8 cellular contexts compared by ENCODE assay signal in the genomic region with DNA sequence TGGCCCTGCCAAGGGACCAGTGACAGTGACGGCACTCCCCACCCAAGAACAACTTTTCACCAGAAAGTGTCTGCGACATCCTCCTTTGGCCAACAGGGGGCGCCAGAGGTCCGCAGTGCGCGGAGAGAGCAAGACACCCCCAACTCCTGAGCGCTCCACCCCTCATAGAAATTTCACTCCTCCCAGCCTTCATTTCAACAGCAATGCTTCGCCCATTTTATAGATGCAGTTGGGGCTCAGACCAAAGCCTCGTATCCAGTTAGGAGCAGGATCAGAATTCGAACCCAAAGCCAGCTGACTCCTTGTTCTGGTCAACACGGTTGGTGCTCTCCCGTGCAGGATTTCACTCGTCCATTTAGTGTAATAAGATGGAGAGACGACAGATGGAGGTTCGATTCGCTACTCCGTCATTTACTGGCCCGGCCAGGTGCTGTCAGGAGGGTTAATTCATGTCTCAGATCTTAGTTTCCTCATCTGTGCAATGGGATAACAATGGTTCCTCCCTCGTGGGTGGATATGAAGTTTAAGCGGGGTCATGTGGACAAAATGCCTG. TPM values are rescaled to one million over a fixed set of nuclear protein-coding genes. Genes with fewer than 3 reads are reported as not detected.
DNase-seq lines count a peak whose midpoint lies in the region; ATAC-seq and TF ChIP-seq lines count a peak whose summit lies in the region.

No MANE protein-coding gene starts in this region.

- 20% methylated on average over 20 of the region's 20 CpGs for WGBS in right cardiac atrium

- H3K27ac ChIP-seq in right cardiac atrium (ENCODE audit: low read length), result no peak overlapping the region

- intact Hi-C loops in right cardiac atrium (cut with DNase I) (loop anchor here (2.0 to 10.0 kb wide), 7 partner anchors 64 to 511 kb away; partner anchors contain the start of genes HNF1A (in 1 of the 4) and UNC119B (in 1 of the 4)), sciatic nerve (cut with DNase I) (loop anchor here (10.0 kb wide), 1 partner anchor 61 kb away; the partner anchor contains the start of gene CABP1)

- H3K9me3 ChIP-seq in right cardiac atrium (ENCODE audit: control insufficient read depth, low read length), result no peaks in the 10 kb centered on the region

- no peaks in the 10 kb centered on the region for H3K4me1 ChIP-seq in right cardiac atrium (ENCODE audit: control insufficient read depth, insufficient read depth, low read length)

- peak; percentile 22 for DNase-seq in GM12864 (ENCODE audit: low read depth)
- DNase-seq in NCI-H1417 (lab: John Stamatoyannopoulos, UW), result peak; percentile 67 to 81 (median 76)
- DNase-seq in T-helper 2 cell, result peak; percentile 59 to 82 (median 70)
- peak; percentile 34 for DNase-seq in amniotic epithelial cell (ENCODE audit: low read depth)
- DNase-seq in right cardiac atrium, result peak; percentile 77 to 90 (median 88)
- DNase-seq in sciatic nerve (ENCODE audit: low spot score), result peak; percentile 87

- peak overlapping the region; percentile 12; the same call in 1 of the 2 replicates for H3K4me3 ChIP-seq in GM12864 (ENCODE audit: low read depth, low read length)
- no peak overlapping the region for H3K4me3 ChIP-seq in right cardiac atrium (ENCODE audit: low read length)

- ATAC-seq in right cardiac atrium (peak; percentile 29 to 58), sciatic nerve (peak; percentile 44), GM21717 (IDR thresholded peaks at IDR 0.05; ENCODE audit: unreplicated experiment) (no peak), HG03439 (IDR thresholded peaks at IDR 0.05; ENCODE audit: unreplicated experiment) (no peak)

- peak; percentile 96 for TF ChIP-seq CTCF in GM12864 (IDR thresholded peaks at IDR 0.05; ENCODE audit: low read depth, low read length, missing control alignments)

- no peaks in the 10 kb centered on the region for H3K27me3 ChIP-seq in right cardiac atrium (ENCODE audit: control insufficient read depth, insufficient read depth)

RNA-seq across cellular contexts. Expression of gene POP5, which starts 2.4 kb away (rescaled TPM):
- total RNA-seq in right cardiac atrium, result 10 to 100 TPM; 31.4 to 48.4 (median 41.5) TPM
- polyA plus RNA-seq in right cardiac atrium, result 54.1 TPM
- 19.9 TPM for total RNA-seq in sciatic nerve

RNA-seq across cellular contexts. Expression of gene RNF10, which starts 49.4 kb away (rescaled TPM):
- 100 to 1,000 TPM; 235 to 259 (median 237) TPM for total RNA-seq in right cardiac atrium
- polyA plus RNA-seq in right cardiac atrium, result 281 TPM
- total RNA-seq in sciatic nerve, result 331 TPM

RNA-seq across cellular contexts. Expression of gene COQ5, which starts 54.6 kb away (rescaled TPM):
- total RNA-seq in right cardiac atrium (10 to 100 TPM; 26.2 to 30.6 (median 27.6) TPM), sciatic nerve (26.4 TPM)
- 40.5 TPM for polyA plus RNA-seq in right cardiac atrium

RNA-seq across cellular contexts. Expression of gene CABP1, which starts 56.9 kb away (rescaled TPM):
- 1 to 10 TPM in 3 of 4 donors, under 1 TPM in 1; 0.89 to 4.0 (median 2.0) TPM for total RNA-seq in right cardiac atrium
- 3.0 TPM for polyA plus RNA-seq in right cardiac atrium
- 2.3 TPM for total RNA-seq in sciatic nerve

Comparison
In these comparisons a context has a peak if more than half of its experiments do, and no peak if none do; other contexts are left out.
1. DNase-seq: peak in every context shown above with its lines; median percentile 88 in right cardiac atrium; 87 in sciatic nerve; 76 in NCI-H1417; 70 in T-helper 2 cell; 34 in amniotic epithelial cell; 22 in GM12864.
2. ATAC-seq: peak in right cardiac atrium (2 of 2) and sciatic nerve (single experiment); none in GM21717 (single experiment) and HG03439 (single experiment).